In genomic region chr2:238936162-238937052, GRCh38 we compare ENCODE assay signal across 16 cellular contexts.
A peak's percentile ranks its signal among the peaks of the same experiment; 100 is the strongest.
DNase-seq lines count a peak whose midpoint lies in the region; ATAC-seq and TF ChIP-seq lines count a peak whose summit lies in the region.
"Had no signal": no experiment of that assay in that cellular context is flagged by ENCODE, and none has a peak within 500 bp of the region (broad histone marks: within the 10 kb centered on the region; RNA-seq: fewer than 3 reads in every experiment).

No MANE protein-coding gene starts in this region.

- no peak for ATAC-seq in activated CD8-positive, alpha-beta T cell treated with anti-CD3 and anti-CD28 coated beads, Interleukin-2, amount 10 ng/mL, durations not matched to agents 7 days and 5 days
- no peak for ATAC-seq in activated CD8-positive, alpha-beta T cell treated with anti-CD3 and anti-CD28 coated beads for 36 hours
- ATAC-seq in omental fat pad (ENCODE audit: low FRiP score): no peak
- no peak for ATAC-seq in HG02840 (IDR thresholded peaks at IDR 0.05; ENCODE audit: low FRiP score, unreplicated experiment)
- ATAC-seq in GM19452 (IDR thresholded peaks at IDR 0.05; ENCODE audit: unreplicated experiment): no peak

- H3K27ac Mint-ChIP-seq in activated CD8-positive, alpha-beta T cell treated with anti-CD3 and anti-CD28 coated beads, Interleukin-2, amount 10 ng/mL, durations not matched to agents 7 days and 5 days: no peak overlapping the region
- H3K27ac Mint-ChIP-seq in activated CD8-positive, alpha-beta T cell treated with anti-CD3 and anti-CD28 coated beads for 36 hours: no peak overlapping the region
- H3K27ac Mint-ChIP-seq in type B pancreatic cell: no peak overlapping the region

- POLR2A ChIA-PET in activated CD8-positive, alpha-beta T cell treated with anti-CD3 and anti-CD28 coated beads, Interleukin-2, amount 10 ng/mL, durations not matched to agents 7 days and 5 days (lab: Charles Lee): no interaction called here
- POLR2A ChIA-PET in activated CD8-positive, alpha-beta T cell treated with anti-CD3 and anti-CD28 coated beads for 36 hours (lab: Charles Lee): no interaction called here

- CTCF ChIA-PET in activated CD8-positive, alpha-beta T cell treated with anti-CD3 and anti-CD28 coated beads, Interleukin-2, amount 10 ng/mL, durations not matched to agents 7 days and 5 days (lab: Charles Lee): no interaction called here
- CTCF ChIA-PET in activated CD8-positive, alpha-beta T cell treated with anti-CD3 and anti-CD28 coated beads for 36 hours (lab: Charles Lee): no interaction called here

- peak; percentile 13 for DNase-seq in activated CD8-positive, alpha-beta T cell treated with anti-CD3 and anti-CD28 coated beads, Interleukin-2, amount 10 ng/mL, durations not matched to agents 7 days and 5 days
- DNase-seq in activated CD8-positive, alpha-beta T cell treated with anti-CD3 and anti-CD28 coated beads for 36 hours: no peak
- DNase-seq in activated CD8-positive, alpha-beta memory T cell treated with anti-CD3 and anti-CD28 coated beads, Interleukin-2, amount 50 U/mL, for 48 hours: peak; percentile 23
- peak; percentile 18 for DNase-seq in omental fat pad (ENCODE audit: low spot score)
- DNase-seq in type B pancreatic cell (ENCODE audit: extremely low spot score, unreplicated experiment): peak; percentile 44
- DNase-seq in NCI-H1417 treated with DMSO at 0.1 percent for 48 hours (lab: John Stamatoyannopoulos, UW): no peak
- DNase-seq: 8988T, EL, MM.1S, NCI-H1105, NCI-H187 treated with DMSO at 0.1 percent for 48 hours, NCI-H446, NCI-H774, PC-9 had no signal

- no peaks in the 10 kb centered on the region for H3K4me1 Mint-ChIP-seq in activated CD8-positive, alpha-beta T cell treated with anti-CD3 and anti-CD28 coated beads, Interleukin-2, amount 10 ng/mL, durations not matched to agents 7 days and 5 days (ENCODE audit: low read depth)
- no peaks in the 10 kb centered on the region for H3K4me1 Mint-ChIP-seq in activated CD8-positive, alpha-beta T cell treated with anti-CD3 and anti-CD28 coated beads for 36 hours (ENCODE audit: low read depth)
- no peaks in the 10 kb centered on the region for H3K4me1 Mint-ChIP-seq in type B pancreatic cell (ENCODE audit: unreplicated experiment)

- no peak for TF ChIP-seq CTCF in activated CD8-positive, alpha-beta T cell treated with anti-CD3 and anti-CD28 coated beads for 36 hours (IDR thresholded peaks at IDR 0.05)
- TF ChIP-seq CTCF in omental fat pad (IDR thresholded peaks at IDR 0.05) (no peak), type B pancreatic cell (conservative IDR thresholded peaks at IDR 0.05) (no peak)

- H3K4me3 Mint-ChIP-seq in activated CD8-positive, alpha-beta T cell treated with anti-CD3 and anti-CD28 coated beads, Interleukin-2, amount 10 ng/mL, durations not matched to agents 7 days and 5 days: no peak overlapping the region
- no peak overlapping the region for H3K4me3 Mint-ChIP-seq in activated CD8-positive, alpha-beta T cell treated with anti-CD3 and anti-CD28 coated beads for 36 hours
- no peak overlapping the region for H3K4me3 Mint-ChIP-seq in type B pancreatic cell

- intact Hi-C loops in activated CD8-positive, alpha-beta T cell treated with anti-CD3 and anti-CD28 coated beads for 36 hours (cut with micrococcal nuclease): no loop called here

- H3K27me3 Mint-ChIP-seq in activated CD8-positive, alpha-beta T cell treated with anti-CD3 and anti-CD28 coated beads, Interleukin-2, amount 10 ng/mL, durations not matched to agents 7 days and 5 days (ENCODE audit: low read depth): peaks cover 13% of the 10 kb centered on the region
- H3K27me3 Mint-ChIP-seq in activated CD8-positive, alpha-beta T cell treated with anti-CD3 and anti-CD28 coated beads for 36 hours: peaks cover 7% of the 10 kb centered on the region
- peaks cover 15% of the 10 kb centered on the region for H3K27me3 Mint-ChIP-seq in type B pancreatic cell

- H3K36me3 Mint-ChIP-seq in activated CD8-positive, alpha-beta T cell treated with anti-CD3 and anti-CD28 coated beads, Interleukin-2, amount 10 ng/mL, durations not matched to agents 7 days and 5 days (ENCODE audit: low read depth): no peaks in the 10 kb centered on the region
- no peaks in the 10 kb centered on the region for H3K36me3 Mint-ChIP-seq in activated CD8-positive, alpha-beta T cell treated with anti-CD3 and anti-CD28 coated beads for 36 hours (ENCODE audit: low read depth)
- H3K36me3 Mint-ChIP-seq in type B pancreatic cell: no peaks in the 10 kb centered on the region

- H3K9me3 Mint-ChIP-seq in activated CD8-positive, alpha-beta T cell treated with anti-CD3 and anti-CD28 coated beads, Interleukin-2, amount 10 ng/mL, durations not matched to agents 7 days and 5 days (ENCODE audit: insufficient read depth): no peaks in the 10 kb centered on the region
- no peaks in the 10 kb centered on the region for H3K9me3 Mint-ChIP-seq in activated CD8-positive, alpha-beta T cell treated with anti-CD3 and anti-CD28 coated beads for 36 hours
- H3K9me3 Mint-ChIP-seq in type B pancreatic cell: no peaks in the 10 kb centered on the region

Comparison
In these comparisons a context has a peak if more than half of its experiments do, and no peak if none do; other contexts are left out.
1. DNase-seq: peak in activated CD8-positive, alpha-beta T cell treated with anti-CD3 and anti-CD28 coated beads, Interleukin-2, amount 10 ng/mL, durations not matched to agents 7 days and 5 days (single experiment), activated CD8-positive, alpha-beta memory T cell treated with anti-CD3 and anti-CD28 coated beads, Interleukin-2, amount 50 U/mL, for 48 hours (single experiment), omental fat pad (single experiment) and type B pancreatic cell (single experiment); none in activated CD8-positive, alpha-beta T cell treated with anti-CD3 and anti-CD28 coated beads for 36 hours (single experiment) and NCI-H1417 treated with DMSO at 0.1 percent for 48 hours (single experiment).